ENCODE assay signal across 14 cellular contexts in genomic region chr1:114718661-114719423, GRCh38. TPM values are rescaled to one million over a fixed set of nuclear protein-coding genes. Genes with fewer than 3 reads are reported as not detected.
DNase-seq lines count a peak whose midpoint lies in the region; ATAC-seq and TF ChIP-seq lines count a peak whose summit lies in the region.
"Had no signal": no experiment of that assay in that cellular context is flagged by ENCODE, and none has a peak within 500 bp of the region (broad histone marks: within the 10 kb centered on the region; RNA-seq: fewer than 3 reads in every experiment).

No MANE protein-coding gene starts in this region.

- peak overlapping the region; percentile 44 for H3K4me2 ChIP-seq in smooth muscle cell

- no peak overlapping the region for H3K4me3 Mint-ChIP-seq in endothelial cell (ENCODE audit: unreplicated experiment)

- ATAC-seq in esophagus mucosa (peak; percentile 44), HG03175 (IDR thresholded peaks at IDR 0.05; ENCODE audit: unreplicated experiment) (no peak), GM21786 (IDR thresholded peaks at IDR 0.05; ENCODE audit: unreplicated experiment) (no peak)
- ATAC-seq: mucosa of descending colon had no signal

- no peaks in the 10 kb centered on the region for H3K9me3 Mint-ChIP-seq in endothelial cell (ENCODE audit: unreplicated experiment)

- no peaks in the 10 kb centered on the region for H3K27me3 ChIP-seq in smooth muscle cell (ENCODE audit: low read depth)

- TF ChIP-seq CTCF in smooth muscle cell (IDR thresholded peaks at IDR 0.05; ENCODE audit: borderline replicate concordance, insufficient read depth, poor library complexity, severe bottlenecking) (no peak), endothelial cell (IDR thresholded peaks at IDR 0.05; ENCODE audit: unreplicated experiment) (no peak)

- H3F3A ChIP-seq in smooth muscle cell (ENCODE audit: low read depth), result peaks cover 51% of the 10 kb centered on the region

- H3K27me3 Mint-ChIP-seq in endothelial cell (ENCODE audit: unreplicated experiment), result peaks cover 4% of the 10 kb centered on the region

- H3K4me1 Mint-ChIP-seq in endothelial cell (ENCODE audit: unreplicated experiment), result peaks cover 8% of the 10 kb centered on the region

- H3K4me1 ChIP-seq in smooth muscle cell (ENCODE audit: low read depth), result peaks cover 17% of the 10 kb centered on the region

- H4K20me1 ChIP-seq in smooth muscle cell (ENCODE audit: low read depth), result no peaks in the 10 kb centered on the region

- H3K36me3 Mint-ChIP-seq in endothelial cell (ENCODE audit: low read depth, unreplicated experiment), result peaks cover 47% of the 10 kb centered on the region

- H3K36me3 ChIP-seq in SK-N-MC (ENCODE audit: insufficient read depth, low read length), result peaks cover 85% of the 10 kb centered on the region
- peaks cover 17% of the 10 kb centered on the region for H3K36me3 ChIP-seq in smooth muscle cell (ENCODE audit: low read depth)

- H3K9me3 ChIP-seq in SK-N-MC (ENCODE audit: low read depth, low read length) (no peaks in the 10 kb centered on the region), smooth muscle cell (replicated peaks; ENCODE audit: low read depth) (no peaks in the 10 kb centered on the region)
- H3K9me3 ChIP-seq: mucosa of descending colon had no signal

- H3K4me3 ChIP-seq in SK-N-MC (no peak overlapping the region), smooth muscle cell (no peak overlapping the region)
- H3K4me3 ChIP-seq: mucosa of descending colon had no signal

- no peak overlapping the region for H3K9ac ChIP-seq in SK-N-MC (ENCODE audit: insufficient read length)
- peak overlapping the region; percentile 77 for H3K9ac ChIP-seq in smooth muscle cell (ENCODE audit: low read depth)

- H3K27ac Mint-ChIP-seq in endothelial cell (ENCODE audit: unreplicated experiment), result no peak overlapping the region

- WGBS in smooth muscle cell (ENCODE audit: low lambda C conversion rate), result 78% methylated on average over 11 of the region's 11 CpGs

- H3K79me2 ChIP-seq in smooth muscle cell (ENCODE audit: low read depth), result peaks cover 30% of the 10 kb centered on the region

- DNase-seq in DMS53 (lab: John Stamatoyannopoulos, UW), result peak; percentile 24
- no peak for DNase-seq in DMS53 treated with DMSO at 0.1 percent for 48 hours (lab: John Stamatoyannopoulos, UW; ENCODE audit: unreplicated experiment)
- DNase-seq in SK-N-MC (ENCODE audit: low read depth, low spot score), result no peak
- DNase-seq in smooth muscle cell (lab: John Stamatoyannopoulos, UW; ENCODE audit: unreplicated experiment), result no peak
- DNase-seq in endothelial cell (ENCODE audit: low spot score), result no peak
- DNase-seq: foreskin melanocyte, Kasumi-1, mucosa of descending colon, NCI-H82, T-helper 2 cell had no signal

- peak overlapping the region; percentile 68 for H3K27ac ChIP-seq in SK-N-MC
- H3K27ac ChIP-seq in smooth muscle cell (ENCODE audit: low read depth), result peak overlapping the region; percentile 99
- H3K27ac ChIP-seq: 22Rv1 had no signal

- H2AFZ ChIP-seq in smooth muscle cell (ENCODE audit: low read depth), result no peak overlapping the region

RNA-seq across cellular contexts. Expression of gene NRAS, which starts 2.3 kb away (rescaled TPM):
- total RNA-seq in esophagus mucosa (22.4 TPM), smooth muscle cell (84.7 and 105 TPM in 2 replicates), endothelial cell (ENCODE audit: unreplicated experiment) (74.0 TPM)
- polyA plus RNA-seq in smooth muscle cell, result 31.4 and 37.0 TPM in 2 replicates

RNA-seq across cellular contexts. Expression of gene AMPD1, which starts 23.5 kb away (rescaled TPM):
- not detected for total RNA-seq in esophagus mucosa
- not detected in 2 replicates for total RNA-seq in smooth muscle cell
- polyA plus RNA-seq in smooth muscle cell, result not detected in 2 replicates
- not detected for total RNA-seq in endothelial cell (ENCODE audit: unreplicated experiment)

RNA-seq across cellular contexts. Expression of gene CSDE1, which starts 38.9 kb away (rescaled TPM):
- total RNA-seq in esophagus mucosa (414 TPM), smooth muscle cell (768 and 827 TPM in 2 replicates), endothelial cell (ENCODE audit: unreplicated experiment) (538 TPM)
- polyA plus RNA-seq in smooth muscle cell, result 160 and 173 TPM in 2 replicates

RNA-seq across cellular contexts. Expression of gene DENND2C, which starts 49.0 kb away (rescaled TPM):
- total RNA-seq in esophagus mucosa, result 41.4 TPM
- total RNA-seq in smooth muscle cell, result 4.1 and 8.6 TPM in 2 replicates
- polyA plus RNA-seq in smooth muscle cell, result 1.4 and 2.9 TPM in 2 replicates
- 7.7 TPM for total RNA-seq in endothelial cell (ENCODE audit: unreplicated experiment)
